1 cellular context compared by ENCODE assay signal in genomic region chr4:73606465-73606974, GRCh38.
TF ChIP-seq lines count a peak whose summit lies in the region.

No MANE protein-coding gene starts in this region.

TF ChIP-seq in GM12878, 131 proteins besides CTCF, POLR2A, EP300 and RAD21 (continued from another document):
- no peak for TF ChIP-seq CEBPZ (IDR thresholded peaks at IDR 0.05; ENCODE audit: low read depth, low read length)
- no peak for TF ChIP-seq NR2C2 (IDR thresholded peaks at IDR 0.05; ENCODE audit: borderline replicate concordance, control insufficient read depth, insufficient read length, low read depth)
- TF ChIP-seq ZNF592 (IDR thresholded peaks at IDR 0.05): peak; percentile 90
- peak; percentile 41; the same call in 1 of the 2 replicates for TF ChIP-seq CHD2 (IDR thresholded peaks at IDR 0.05; ENCODE audit: borderline replicate concordance, low read depth, low read length)
- TF ChIP-seq SUZ12 (IDR thresholded peaks at IDR 0.05; ENCODE audit: unreplicated experiment): no peak
- no peak for TF ChIP-seq PML (IDR thresholded peaks at IDR 0.05; ENCODE audit: low read length)
- TF ChIP-seq SRF (IDR thresholded peaks at IDR 0.05; ENCODE audit: low read depth in 2 of 2, low read length in 2 of 2): no peak
- peak; percentile 79 for TF ChIP-seq TCF12 (IDR thresholded peaks at IDR 0.05; ENCODE audit: low read depth, low read length)
- TF ChIP-seq STAT3 (IDR thresholded peaks at IDR 0.05; ENCODE audit: low read depth, low read length): no peak
- TF ChIP-seq PBX3 (IDR thresholded peaks at IDR 0.05; ENCODE audit: insufficient replicate concordance, low read depth, low read length): no peak
- no peak for TF ChIP-seq CBFB (IDR thresholded peaks at IDR 0.05; ENCODE audit: low read depth)
- no peak for TF ChIP-seq SREBF1 (IDR thresholded peaks at IDR 0.05; ENCODE audit: low read length)
- no peak for TF ChIP-seq POLR2AphosphoS5 (IDR thresholded peaks at IDR 0.05; ENCODE audit: low read length)
- TF ChIP-seq IKZF1 (conservative IDR thresholded peaks at IDR 0.05): peak; percentile 87
- no peak for TF ChIP-seq GABPA (IDR thresholded peaks at IDR 0.05; ENCODE audit: low read depth)
- peak; percentile 79 for TF ChIP-seq DPF2 (IDR thresholded peaks at IDR 0.05)
- peak; percentile 32; the same call in 1 of the 2 replicates for TF ChIP-seq BCL11A (IDR thresholded peaks at IDR 0.05; ENCODE audit: low read depth, low read length)
- TF ChIP-seq FOXM1 (IDR thresholded peaks at IDR 0.05; ENCODE audit: low read depth, low read length): no peak
- TF ChIP-seq TBL1XR1 (IDR thresholded peaks at IDR 0.05; ENCODE audit: low read depth, low read length): peak; percentile 43; the same call in 1 of the 2 replicates
- TF ChIP-seq SKIL (IDR thresholded peaks at IDR 0.05; ENCODE audit: low read depth, poor library complexity, severe bottlenecking): peak; percentile 77
- TF ChIP-seq MYB (IDR thresholded peaks at IDR 0.05; ENCODE audit: borderline replicate concordance, low read depth, low read length): no peak
